ENCODE assay signal across 1 cellular context in genomic region chr16:2267913-2268666, GRCh38.
A peak's percentile ranks its signal among the peaks of the same experiment; 100 is the strongest.
TF ChIP-seq lines count a peak whose summit lies in the region.

Gene RNPS1 (minus strand): TSS chr16:2268126. CDS start chr16:2264643, 3,483 bp downstream.

TF ChIP-seq in WTC11, 78 proteins besides CTCF, POLR2A, EP300 and RAD21 (continued from another document and continues in another):
- TF ChIP-seq ARID4B (CRISPR knock-in tag; IDR thresholded peaks at IDR 0.05; ENCODE audit: borderline replicate concordance), result peak; percentile 74
- TF ChIP-seq EMX1 (CRISPR knock-in tag; IDR thresholded peaks at IDR 0.05), result no peak
- TF ChIP-seq MLX (CRISPR knock-in tag; IDR thresholded peaks at IDR 0.05), result no peak
- TF ChIP-seq CBFB (CRISPR knock-in tag; IDR thresholded peaks at IDR 0.05; ENCODE audit: low read depth), result no peak; the same call in 1 of the 2 replicates
- TF ChIP-seq ZNF416 (CRISPR knock-in tag; IDR thresholded peaks at IDR 0.05), result no peak; the same call in 1 of the 2 replicates
- peak; percentile 97 for TF ChIP-seq SP1 (CRISPR knock-in tag; conservative IDR thresholded peaks at IDR 0.05)
- peak; percentile 78; the same call in 1 of the 2 replicates for TF ChIP-seq HMGXB4 (CRISPR knock-in tag; IDR thresholded peaks at IDR 0.05)
- no peak for TF ChIP-seq AR (CRISPR knock-in tag; IDR thresholded peaks at IDR 0.05)
- TF ChIP-seq PREB (CRISPR knock-in tag; IDR thresholded peaks at IDR 0.05; ENCODE audit: borderline replicate concordance), result no peak
- TF ChIP-seq ATF2 (CRISPR knock-in tag; IDR thresholded peaks at IDR 0.05; ENCODE audit: borderline replicate concordance, low read depth), result no peak
- TF ChIP-seq ZNF263 (CRISPR knock-in tag; IDR thresholded peaks at IDR 0.05; ENCODE audit: low read depth), result no peak
- peak; percentile 81 for TF ChIP-seq ZBTB43 (CRISPR knock-in tag; IDR thresholded peaks at IDR 0.05)
- no peak; the same call in 1 of the 2 replicates for TF ChIP-seq USF2 (CRISPR knock-in tag; IDR thresholded peaks at IDR 0.05)
- no peak for TF ChIP-seq NFATC4 (CRISPR knock-in tag; IDR thresholded peaks at IDR 0.05)
- no peak for TF ChIP-seq JUN (CRISPR knock-in tag; IDR thresholded peaks at IDR 0.05)
- TF ChIP-seq NR3C1 (CRISPR knock-in tag; conservative IDR thresholded peaks at IDR 0.05; ENCODE audit: low read depth), result no peak
- peak; percentile 66; the same call in 1 of the 2 replicates for TF ChIP-seq ZNF532 (CRISPR knock-in tag; IDR thresholded peaks at IDR 0.05; ENCODE audit: borderline replicate concordance)
- no peak for TF ChIP-seq MXD4 (CRISPR knock-in tag; IDR thresholded peaks at IDR 0.05; ENCODE audit: borderline replicate concordance)
- no peak for TF ChIP-seq ZNF219 (CRISPR knock-in tag; IDR thresholded peaks at IDR 0.05; ENCODE audit: borderline replicate concordance)
- TF ChIP-seq ATF1 (CRISPR knock-in tag; IDR thresholded peaks at IDR 0.05), result peak; percentile 81; the same call in 1 of the 2 replicates
- peak; percentile 93 for TF ChIP-seq MYBL2 (CRISPR knock-in tag; IDR thresholded peaks at IDR 0.05)
- TF ChIP-seq STAT6 (CRISPR knock-in tag; conservative IDR thresholded peaks at IDR 0.05; ENCODE audit: low read depth), result no peak
- peak; percentile 76; the same call in 1 of the 2 replicates for TF ChIP-seq FOXK1 (CRISPR knock-in tag; IDR thresholded peaks at IDR 0.05)
- no peak for TF ChIP-seq ZSCAN18 (CRISPR knock-in tag; IDR thresholded peaks at IDR 0.05)
- TF ChIP-seq RORB (CRISPR knock-in tag; IDR thresholded peaks at IDR 0.05), result no peak
